ENCODE assay signal across 1 cellular context in genomic region chr3:16896820-16897219, GRCh38.
TF ChIP-seq lines count a peak whose summit lies in the region.

No MANE protein-coding gene starts in this region.

TF ChIP-seq in GM12878, 131 proteins besides CTCF, POLR2A, EP300 and RAD21 (continued from another document):
- TF ChIP-seq, protein P1, sequence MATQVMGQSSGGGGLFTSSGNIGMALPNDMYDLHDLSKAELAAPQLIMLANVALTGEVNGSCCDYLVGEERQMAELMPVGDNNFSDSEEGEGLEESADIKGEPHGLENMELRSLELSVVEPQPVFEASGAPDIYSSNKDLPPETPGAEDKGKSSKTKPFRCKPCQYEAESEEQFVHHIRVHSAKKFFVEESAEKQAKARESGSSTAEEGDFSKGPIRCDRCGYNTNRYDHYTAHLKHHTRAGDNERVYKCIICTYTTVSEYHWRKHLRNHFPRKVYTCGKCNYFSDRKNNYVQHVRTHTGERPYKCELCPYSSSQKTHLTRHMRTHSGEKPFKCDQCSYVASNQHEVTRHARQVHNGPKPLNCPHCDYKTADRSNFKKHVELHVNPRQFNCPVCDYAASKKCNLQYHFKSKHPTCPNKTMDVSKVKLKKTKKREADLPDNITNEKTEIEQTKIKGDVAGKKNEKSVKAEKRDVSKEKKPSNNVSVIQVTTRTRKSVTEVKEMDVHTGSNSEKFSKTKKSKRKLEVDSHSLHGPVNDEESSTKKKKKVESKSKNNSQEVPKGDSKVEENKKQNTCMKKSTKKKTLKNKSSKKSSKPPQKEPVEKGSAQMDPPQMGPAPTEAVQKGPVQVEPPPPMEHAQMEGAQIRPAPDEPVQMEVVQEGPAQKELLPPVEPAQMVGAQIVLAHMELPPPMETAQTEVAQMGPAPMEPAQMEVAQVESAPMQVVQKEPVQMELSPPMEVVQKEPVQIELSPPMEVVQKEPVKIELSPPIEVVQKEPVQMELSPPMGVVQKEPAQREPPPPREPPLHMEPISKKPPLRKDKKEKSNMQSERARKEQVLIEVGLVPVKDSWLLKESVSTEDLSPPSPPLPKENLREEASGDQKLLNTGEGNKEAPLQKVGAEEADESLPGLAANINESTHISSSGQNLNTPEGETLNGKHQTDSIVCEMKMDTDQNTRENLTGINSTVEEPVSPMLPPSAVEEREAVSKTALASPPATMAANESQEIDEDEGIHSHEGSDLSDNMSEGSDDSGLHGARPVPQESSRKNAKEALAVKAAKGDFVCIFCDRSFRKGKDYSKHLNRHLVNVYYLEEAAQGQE (IDR thresholded peaks at IDR 0.05; ENCODE audit: low read depth, low read length) = no peak
- TF ChIP-seq BCL3 (IDR thresholded peaks at IDR 0.05; ENCODE audit: borderline replicate concordance, insufficient read depth, low read depth, low read length, poor library complexity, severe bottlenecking) (no peak), RELA (IDR thresholded peaks at IDR 0.05; ENCODE audit: borderline replicate concordance, partially characterized antibody) (no peak)
TF ChIP-seq in GM12878: peak in this region for 0.
